ENCODE assay signal across 1 cellular context in the genomic region with DNA sequence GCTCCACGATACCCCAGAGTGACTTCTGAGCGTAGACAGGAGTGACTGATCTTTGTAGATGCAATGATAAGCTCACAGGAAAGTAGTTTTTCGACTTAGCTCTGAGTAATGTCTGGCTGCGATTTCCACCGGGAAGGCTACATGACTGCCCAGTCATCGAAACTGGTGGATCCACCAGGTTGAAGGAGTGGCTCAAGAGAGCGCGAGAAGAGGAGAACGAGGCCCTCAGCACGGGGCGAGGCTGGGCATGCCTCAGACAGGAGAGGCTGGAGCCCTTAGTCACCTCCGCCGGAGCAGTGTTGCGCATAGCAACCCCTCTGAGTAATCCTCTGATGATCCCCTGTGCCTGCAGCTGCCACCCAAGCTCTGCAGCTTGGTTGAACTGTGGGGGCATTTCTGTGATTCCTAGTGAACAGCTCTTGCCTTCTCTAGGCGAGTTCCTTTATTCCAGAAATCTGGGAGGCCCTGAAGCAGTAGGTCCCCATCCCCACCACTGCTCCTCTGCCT.
TF ChIP-seq lines count a peak whose summit lies in the region.

No MANE protein-coding gene starts in this region.

TF ChIP-seq in A549, 52 proteins besides CTCF, POLR2A, EP300 and RAD21 (continued from another document):
- TF ChIP-seq REST (IDR thresholded peaks at IDR 0.05) (peak; percentile 67), CBX8 (IDR thresholded peaks at IDR 0.05) (no peak), JUNB (IDR thresholded peaks at IDR 0.05) (peak; percentile 64)
- TF ChIP-seq, protein P1, sequence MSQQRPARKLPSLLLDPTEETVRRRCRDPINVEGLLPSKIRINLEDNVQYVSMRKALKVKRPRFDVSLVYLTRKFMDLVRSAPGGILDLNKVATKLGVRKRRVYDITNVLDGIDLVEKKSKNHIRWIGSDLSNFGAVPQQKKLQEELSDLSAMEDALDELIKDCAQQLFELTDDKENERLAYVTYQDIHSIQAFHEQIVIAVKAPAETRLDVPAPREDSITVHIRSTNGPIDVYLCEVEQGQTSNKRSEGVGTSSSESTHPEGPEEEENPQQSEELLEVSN (IDR thresholded peaks at IDR 0.05; ENCODE audit: borderline replicate concordance, low read depth) = peak; percentile 80; the same call in 1 of the 2 replicates
